Comparison of ENCODE assay signal across 1 cellular context in the genomic region with DNA sequence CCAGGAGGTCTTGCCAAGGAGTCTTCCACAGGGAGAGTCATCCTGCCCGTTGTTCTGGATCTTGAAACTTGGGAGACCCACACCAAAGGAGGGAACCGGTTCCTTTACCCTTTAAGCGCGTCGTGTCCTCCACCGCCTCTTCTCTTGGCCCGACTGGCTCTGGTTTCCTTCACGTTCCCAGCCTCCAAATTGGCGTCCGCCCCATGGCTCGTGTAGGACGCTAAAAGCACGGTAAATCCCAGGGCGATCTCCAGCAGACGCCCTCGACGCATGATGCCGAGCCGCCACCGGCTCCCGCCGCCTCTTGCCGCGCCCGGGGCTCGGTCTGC.
A peak's percentile ranks its signal among the peaks of the same experiment; 100 is the strongest.
TF ChIP-seq lines count a peak whose summit lies in the region.

No MANE protein-coding gene starts in this region.

TF ChIP-seq in H1, 55 proteins besides CTCF, POLR2A, EP300 and RAD21 (continued from another document):
- TF ChIP-seq, protein P1, sequence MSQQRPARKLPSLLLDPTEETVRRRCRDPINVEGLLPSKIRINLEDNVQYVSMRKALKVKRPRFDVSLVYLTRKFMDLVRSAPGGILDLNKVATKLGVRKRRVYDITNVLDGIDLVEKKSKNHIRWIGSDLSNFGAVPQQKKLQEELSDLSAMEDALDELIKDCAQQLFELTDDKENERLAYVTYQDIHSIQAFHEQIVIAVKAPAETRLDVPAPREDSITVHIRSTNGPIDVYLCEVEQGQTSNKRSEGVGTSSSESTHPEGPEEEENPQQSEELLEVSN (IDR thresholded peaks at IDR 0.05): peak; percentile 69; the same call in 1 of the 2 replicates
- no peak for TF ChIP-seq POLR2AphosphoS5 (IDR thresholded peaks at IDR 0.05; ENCODE audit: low read depth, low read length)
